ENCODE assay signal across 14 cellular contexts in genomic region chr1:14190508-14190907, GRCh38.
DNase-seq lines count a peak whose midpoint lies in the region; ATAC-seq and TF ChIP-seq lines count a peak whose summit lies in the region.
"Had no signal": no experiment of that assay in that cellular context is flagged by ENCODE, and none has a peak within 500 bp of the region (broad histone marks: within the 10 kb centered on the region; RNA-seq: fewer than 3 reads in every experiment).

No MANE protein-coding gene starts in this region.

- DNase-seq in SIG-M5 treated with dmso at 0.1 percent for 504 hours (lab: John Stamatoyannopoulos, UW; ENCODE audit: unreplicated experiment) = peak; percentile 2
- no peak for DNase-seq in SIG-M5 (lab: John Stamatoyannopoulos, UW)
- no peak for DNase-seq in WTC11 (ENCODE audit: low spot score)
- DNase-seq in iris pigment epithelial cell (ENCODE audit: low read depth) = peak; percentile 28
- no peak for DNase-seq in NCI-H1105 treated with DMSO at 0.1 percent for 48 hours (lab: John Stamatoyannopoulos, UW)
- DNase-seq in SJCRH30 = no peak
- no peak for DNase-seq in testis
- no peak for DNase-seq in cortex of kidney (lab: John Stamatoyannopoulos, UW)
- DNase-seq: CD8-positive, alpha-beta T cell; effector memory CD4-positive, alpha-beta T cell; GDM1; stimulated activated CD4-positive, alpha-beta T cell treated with anti-CD3 and anti-CD28 coated beads, Interleukin-15, amount 100 ng/mL, for 24 hours; T-cell had no signal

- no peaks in the 10 kb centered on the region for H3K9me3 ChIP-seq in SJCRH30 (replicated peaks)
- H3K9me3 ChIP-seq in testis = no peaks in the 10 kb centered on the region

- no peak overlapping the region for H3K27ac Mint-ChIP-seq in WTC11
- H3K27ac Mint-ChIP-seq: CD8-positive, alpha-beta T cell; T-cell had no signal

- H3K36me3 ChIP-seq in SJCRH30 (no peaks in the 10 kb centered on the region), testis (ENCODE audit: low read depth, missing control alignments) (no peaks in the 10 kb centered on the region)

- 84 to 91% methylated on average over 3 of the region's 3 CpGs for WGBS in testis, 2 donors

- ATAC-seq in WTC11 = no peak; the same call in 1 of the 2 replicates
- ATAC-seq: CD8-positive, alpha-beta T cell; T-cell had no signal

- CTCF ChIA-PET in WTC11 (lab: Charles Lee) = interaction anchor here (1.1 kb wide), 2 partner anchors 77 to 245 kb away, joined by 3 read pairs; no protein-coding TSS in a partner anchor

- POLR2A ChIA-PET in WTC11 (lab: Charles Lee) = no interaction called here

- H3K4me1 Mint-ChIP-seq in WTC11 = 0 out of 2 replicates have a peak, but pooled peaks cover 3% of the 10 kb centered on the region
- H3K4me1 Mint-ChIP-seq: T-cell had no signal

- peaks cover 11% of the 10 kb centered on the region for H3K36me3 Mint-ChIP-seq in WTC11
- H3K36me3 Mint-ChIP-seq: CD8-positive, alpha-beta T cell; T-cell had no signal

- peaks cover 16% of the 10 kb centered on the region for H3K9me3 Mint-ChIP-seq in WTC11
- H3K9me3 Mint-ChIP-seq: CD8-positive, alpha-beta T cell; T-cell had no signal

- peaks cover 4% of the 10 kb centered on the region; the same call in 1 of the 2 replicates for H3K27me3 ChIP-seq in SJCRH30
- no peaks in the 10 kb centered on the region for H3K27me3 ChIP-seq in testis

- no peak overlapping the region for H3K4me3 Mint-ChIP-seq in WTC11
- H3K4me3 Mint-ChIP-seq: CD8-positive, alpha-beta T cell; T-cell had no signal

- no peaks in the 10 kb centered on the region for H3K4me1 ChIP-seq in SJCRH30
- H3K4me1 ChIP-seq in testis = no peaks in the 10 kb centered on the region

- no peak overlapping the region for H3K4me3 ChIP-seq in SJCRH30
- no peak overlapping the region for H3K4me3 ChIP-seq in testis

- TF ChIP-seq POLR2A in testis (IDR thresholded peaks at IDR 0.05) = no peak

- TF ChIP-seq CTCF in WTC11 (IDR thresholded peaks at IDR 0.05) = no peak
- no peak for TF ChIP-seq CTCF in testis (IDR thresholded peaks at IDR 0.05)

- H3K27me3 Mint-ChIP-seq in WTC11 (ENCODE audit: low read depth) = peaks cover 18% of the 10 kb centered on the region

- intact Hi-C loops in testis (cut with DNase I; ENCODE audit: low total_unique reads) = no loop called here

- no peak overlapping the region for H3K27ac ChIP-seq in SJCRH30
- H3K27ac ChIP-seq in testis = no peak overlapping the region
- H3K27ac ChIP-seq: 22Rv1 had no signal

TF ChIP-seq in WTC11, 78 proteins besides CTCF, POLR2A, EP300 and RAD21:
- TF ChIP-seq ZNF317 (CRISPR knock-in tag; IDR thresholded peaks at IDR 0.05; ENCODE audit: borderline replicate concordance, low read depth) (no peak), USF2 (CRISPR knock-in tag; IDR thresholded peaks at IDR 0.05) (peak; percentile 18; the same call in 1 of the 2 replicates), ZBTB43 (CRISPR knock-in tag; IDR thresholded peaks at IDR 0.05) (no peak), AFF4 (CRISPR knock-in tag; IDR thresholded peaks at IDR 0.05; ENCODE audit: borderline replicate concordance) (no peak), MLX (CRISPR knock-in tag; IDR thresholded peaks at IDR 0.05) (no peak)

Comparison
In these comparisons a context has a peak if more than half of its experiments do, and no peak if none do; other contexts are left out.
1. DNase-seq: peak in SIG-M5 treated with dmso at 0.1 percent for 504 hours (single experiment) and iris pigment epithelial cell (single experiment); none in SIG-M5 (single experiment), WTC11 (single experiment), NCI-H1105 treated with DMSO at 0.1 percent for 48 hours (single experiment), SJCRH30 (0 of 2), testis (single experiment) and cortex of kidney (single experiment).